ENCODE assay signal across 1 cellular context in the genomic region with DNA sequence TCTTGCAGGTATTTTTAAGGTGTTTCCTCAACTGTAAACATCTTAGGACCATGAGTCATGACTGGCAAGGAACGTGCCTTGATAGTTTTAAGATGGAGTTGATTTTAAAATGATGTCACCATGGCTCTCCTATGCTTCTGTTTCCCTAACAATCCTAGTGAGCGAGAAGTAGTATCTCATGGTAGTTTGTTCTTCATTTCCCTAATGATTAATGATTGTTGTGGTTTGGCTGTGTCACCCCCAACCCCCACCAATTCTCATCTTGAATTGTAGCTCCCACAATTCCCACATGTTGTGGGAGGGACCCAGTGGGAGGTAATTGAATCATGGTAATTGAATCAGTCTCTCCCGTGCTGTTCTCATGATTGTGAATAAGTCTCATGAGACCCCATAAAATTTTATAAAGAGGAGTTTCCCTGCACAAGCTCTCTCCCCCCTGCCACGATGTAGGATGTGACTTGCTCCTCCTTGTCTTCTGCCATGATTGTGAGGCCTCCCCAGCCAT.
TF ChIP-seq lines count a peak whose summit lies in the region.

No MANE protein-coding gene starts in this region.

TF ChIP-seq in HEK293, 187 proteins besides CTCF, POLR2A, EP300 and RAD21 (continued from another document):
- TF ChIP-seq, protein P1, sequence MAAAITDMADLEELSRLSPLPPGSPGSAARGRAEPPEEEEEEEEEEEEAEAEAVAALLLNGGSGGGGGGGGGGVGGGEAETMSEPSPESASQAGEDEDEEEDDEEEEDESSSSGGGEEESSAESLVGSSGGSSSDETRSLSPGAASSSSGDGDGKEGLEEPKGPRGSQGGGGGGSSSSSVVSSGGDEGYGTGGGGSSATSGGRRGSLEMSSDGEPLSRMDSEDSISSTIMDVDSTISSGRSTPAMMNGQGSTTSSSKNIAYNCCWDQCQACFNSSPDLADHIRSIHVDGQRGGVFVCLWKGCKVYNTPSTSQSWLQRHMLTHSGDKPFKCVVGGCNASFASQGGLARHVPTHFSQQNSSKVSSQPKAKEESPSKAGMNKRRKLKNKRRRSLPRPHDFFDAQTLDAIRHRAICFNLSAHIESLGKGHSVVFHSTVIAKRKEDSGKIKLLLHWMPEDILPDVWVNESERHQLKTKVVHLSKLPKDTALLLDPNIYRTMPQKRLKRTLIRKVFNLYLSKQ (tag by site-specific recombination; IDR thresholded peaks at IDR 0.05; ENCODE audit: borderline replicate concordance) = no peak
- TF ChIP-seq, protein P2, sequence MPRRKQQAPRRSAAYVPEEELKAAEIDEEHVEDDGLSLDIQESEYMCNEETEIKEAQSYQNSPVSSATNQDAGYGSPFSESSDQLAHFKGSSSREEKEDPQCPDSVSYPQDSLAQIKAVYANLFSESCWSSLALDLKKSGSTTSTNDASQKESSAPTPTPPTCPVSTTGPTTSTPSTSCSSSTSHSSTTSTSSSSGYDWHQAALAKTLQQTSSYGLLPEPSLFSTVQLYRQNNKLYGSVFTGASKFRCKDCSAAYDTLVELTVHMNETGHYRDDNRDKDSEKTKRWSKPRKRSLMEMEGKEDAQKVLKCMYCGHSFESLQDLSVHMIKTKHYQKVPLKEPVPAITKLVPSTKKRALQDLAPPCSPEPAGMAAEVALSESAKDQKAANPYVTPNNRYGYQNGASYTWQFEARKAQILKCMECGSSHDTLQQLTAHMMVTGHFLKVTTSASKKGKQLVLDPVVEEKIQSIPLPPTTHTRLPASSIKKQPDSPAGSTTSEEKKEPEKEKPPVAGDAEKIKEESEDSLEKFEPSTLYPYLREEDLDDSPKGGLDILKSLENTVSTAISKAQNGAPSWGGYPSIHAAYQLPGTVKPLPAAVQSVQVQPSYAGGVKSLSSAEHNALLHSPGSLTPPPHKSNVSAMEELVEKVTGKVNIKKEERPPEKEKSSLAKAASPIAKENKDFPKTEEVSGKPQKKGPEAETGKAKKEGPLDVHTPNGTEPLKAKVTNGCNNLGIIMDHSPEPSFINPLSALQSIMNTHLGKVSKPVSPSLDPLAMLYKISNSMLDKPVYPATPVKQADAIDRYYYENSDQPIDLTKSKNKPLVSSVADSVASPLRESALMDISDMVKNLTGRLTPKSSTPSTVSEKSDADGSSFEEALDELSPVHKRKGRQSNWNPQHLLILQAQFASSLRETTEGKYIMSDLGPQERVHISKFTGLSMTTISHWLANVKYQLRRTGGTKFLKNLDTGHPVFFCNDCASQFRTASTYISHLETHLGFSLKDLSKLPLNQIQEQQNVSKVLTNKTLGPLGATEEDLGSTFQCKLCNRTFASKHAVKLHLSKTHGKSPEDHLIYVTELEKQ (tag by site-specific recombination; IDR thresholded peaks at IDR 0.05; ENCODE audit: borderline replicate concordance) = peak; percentile 53; the same call in 1 of the 2 replicates
